15 cellular contexts compared by ENCODE assay signal in the genomic region with DNA sequence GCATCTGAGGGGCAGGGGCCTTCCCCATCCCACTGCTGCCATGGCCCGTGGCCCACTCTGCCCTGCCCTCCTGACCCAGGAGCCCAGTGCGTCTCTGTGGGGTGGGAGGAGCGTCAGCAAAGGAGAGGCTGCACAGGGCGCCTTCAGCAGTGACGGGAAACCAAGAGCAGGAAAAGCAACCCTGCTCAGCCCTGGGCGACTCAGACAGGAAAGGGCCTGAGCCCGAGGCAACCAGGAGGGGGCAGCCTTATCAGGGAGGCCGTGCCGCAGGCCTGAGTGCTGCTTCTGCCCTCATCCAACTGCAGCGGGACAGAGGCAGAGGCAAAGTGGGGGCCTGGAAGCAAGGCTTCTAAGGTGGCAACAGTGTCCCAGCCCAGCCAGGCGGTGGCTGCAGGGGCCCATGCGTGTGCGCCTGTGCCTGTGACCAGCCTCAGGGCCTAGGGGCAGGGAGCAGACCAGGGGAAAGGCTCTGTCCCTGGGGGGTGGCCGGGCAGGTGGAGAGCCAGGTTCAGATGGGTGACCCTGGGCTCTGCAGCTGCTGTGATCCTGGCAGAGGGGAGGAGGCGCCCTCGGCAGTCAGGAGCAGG. TPM values are rescaled to one million over a fixed set of nuclear protein-coding genes. Genes with fewer than 3 reads are reported as not detected.
DNase-seq lines count a peak whose midpoint lies in the region; ATAC-seq and TF ChIP-seq lines count a peak whose summit lies in the region.
"Had no signal": no experiment of that assay in that cellular context is flagged by ENCODE, and none has a peak within 500 bp of the region (broad histone marks: within the 10 kb centered on the region; RNA-seq: fewer than 3 reads in every experiment).

No MANE protein-coding gene starts in this region.

- no peak overlapping the region for H3K4me2 ChIP-seq in OCI-LY3 (ENCODE audit: low read length)

- no peaks in the 10 kb centered on the region for H3K36me3 Mint-ChIP-seq in activated CD4-positive, alpha-beta T cell treated with anti-CD3 and anti-CD28 coated beads for 36 hours (ENCODE audit: low read depth)
- H3K36me3 Mint-ChIP-seq in stimulated activated effector memory CD8-positive, alpha-beta T cell treated with anti-CD3 and anti-CD28 coated beads, Interleukin-12 subunit alpha, Interleukin-12 subunit beta, amount 100 ng/mL, for 72 hours = no peaks in the 10 kb centered on the region

- TF ChIP-seq CTCF in OCI-LY3 (IDR thresholded peaks at IDR 0.05; ENCODE audit: low read depth, low read length) (0 out of 2 replicates have a peak, but pooled peaks have one; percentile 10), epithelial cell of esophagus (IDR thresholded peaks at IDR 0.05; ENCODE audit: insufficient read depth, low read depth, low read length, missing control alignments) (no peak), WERI-Rb-1 (IDR thresholded peaks at IDR 0.05; ENCODE audit: low read depth, low read length) (no peak), vagina (IDR thresholded peaks at IDR 0.05) (no peak)

- no peak for TF ChIP-seq POLR2A in vagina (IDR thresholded peaks at IDR 0.05)

- no peaks in the 10 kb centered on the region for H4K20me1 ChIP-seq in OCI-LY3 (ENCODE audit: insufficient read depth, low read length)

- H3K27ac ChIP-seq in OCI-LY3 (ENCODE audit: low read length) = no peak overlapping the region
- no peak overlapping the region for H3K27ac ChIP-seq in WERI-Rb-1
- no peak overlapping the region for H3K27ac ChIP-seq in vagina

- intact Hi-C loops in activated CD4-positive, alpha-beta T cell treated with anti-CD3 and anti-CD28 coated beads for 36 hours (cut with DNase I, micrococcal nuclease) = loop anchor here in 1 of 2 experiments (5.0 kb wide), 1 partner anchor 285 kb away; no protein-coding TSS in a partner anchor
- intact Hi-C loops in vagina (cut with DNase I) = no loop called here

- no peaks in the 10 kb centered on the region for H3K4me1 Mint-ChIP-seq in activated CD4-positive, alpha-beta T cell treated with anti-CD3 and anti-CD28 coated beads for 36 hours
- no peaks in the 10 kb centered on the region for H3K4me1 Mint-ChIP-seq in stimulated activated effector memory CD8-positive, alpha-beta T cell treated with anti-CD3 and anti-CD28 coated beads, Interleukin-12 subunit alpha, Interleukin-12 subunit beta, amount 100 ng/mL, for 72 hours

- no peak overlapping the region for H2AFZ ChIP-seq in OCI-LY3 (ENCODE audit: low read depth, low read length)

- H3K36me3 ChIP-seq in OCI-LY3 (replicated peaks; ENCODE audit: low read depth, low read length) (no peaks in the 10 kb centered on the region), WERI-Rb-1 (no peaks in the 10 kb centered on the region), vagina (no peaks in the 10 kb centered on the region)

- no peaks in the 10 kb centered on the region for H3K27me3 Mint-ChIP-seq in activated CD4-positive, alpha-beta T cell treated with anti-CD3 and anti-CD28 coated beads for 36 hours

- H3K27ac Mint-ChIP-seq in activated CD4-positive, alpha-beta T cell treated with anti-CD3 and anti-CD28 coated beads for 36 hours = no peak overlapping the region
- no peak overlapping the region for H3K27ac Mint-ChIP-seq in stimulated activated effector memory CD8-positive, alpha-beta T cell treated with anti-CD3 and anti-CD28 coated beads, Interleukin-12 subunit alpha, Interleukin-12 subunit beta, amount 100 ng/mL, for 72 hours
- H3K27ac Mint-ChIP-seq: dendritic cell treated with granulocyte-macrophage colony-stimulating factor and Interleukin-4, amounts not matched to agents 40 ng/mL and 50 ng/mL, for 4 days had no signal

- peak; percentile 77 for ATAC-seq in activated CD4-positive, alpha-beta T cell treated with anti-CD3 and anti-CD28 coated beads for 36 hours
- ATAC-seq in stimulated activated effector memory CD8-positive, alpha-beta T cell treated with anti-CD3 and anti-CD28 coated beads, Interleukin-12 subunit alpha, Interleukin-12 subunit beta, amount 100 ng/mL, for 72 hours = peak; percentile 45

- H3K27me3 ChIP-seq in OCI-LY3 (ENCODE audit: low read depth, low read length) (no peaks in the 10 kb centered on the region), WERI-Rb-1 (ENCODE audit: insufficient read depth, low read depth, severe bottlenecking) (no peaks in the 10 kb centered on the region), vagina (no peaks in the 10 kb centered on the region)

- H3K4me1 ChIP-seq in OCI-LY3 (ENCODE audit: low read length) (no peaks in the 10 kb centered on the region), vagina (no peaks in the 10 kb centered on the region)

- no peaks in the 10 kb centered on the region for H3K79me2 ChIP-seq in OCI-LY3 (ENCODE audit: low read length)

- DNase-seq in activated CD4-positive, alpha-beta T cell treated with anti-CD3 and anti-CD28 coated beads for 36 hours = peak; percentile 26
- no peak for DNase-seq in activated CD4-positive, alpha-beta T cell treated with anti-CD3 and anti-CD28 coated beads, Interleukin-2, amount 50 U/mL, for 1 hour
- DNase-seq in epithelial cell of esophagus (ENCODE audit: low read depth) = peak; percentile 18
- DNase-seq in stimulated activated effector memory CD8-positive, alpha-beta T cell treated with anti-CD3 and anti-CD28 coated beads, Interleukin-12 subunit alpha, Interleukin-12 subunit beta, amount 100 ng/mL, for 72 hours (ENCODE audit: low spot score in 2 of 2) = no peak
- DNase-seq in WERI-Rb-1 = no peak
- DNase-seq in vagina (ENCODE audit: extremely low spot score in 2 of 2) = no peak
- no peak for DNase-seq in EL
- DNase-seq: ACHN; activated CD4-positive, alpha-beta T cell treated with anti-CD3 and anti-CD28 coated beads for 4 hours; activated naive CD4-positive, alpha-beta T cell treated with Interleukin-2 at 50 U/mL for 16 hours; GOT3 had no signal

- H3K9ac ChIP-seq in OCI-LY3 (ENCODE audit: low read length) = no peak overlapping the region

- CTCF ChIA-PET in activated CD4-positive, alpha-beta T cell treated with anti-CD3 and anti-CD28 coated beads for 36 hours (lab: Charles Lee) = no interaction called here

- H3K4me3 Mint-ChIP-seq in activated CD4-positive, alpha-beta T cell treated with anti-CD3 and anti-CD28 coated beads for 36 hours = no peak overlapping the region
- H3K4me3 Mint-ChIP-seq in stimulated activated effector memory CD8-positive, alpha-beta T cell treated with anti-CD3 and anti-CD28 coated beads, Interleukin-12 subunit alpha, Interleukin-12 subunit beta, amount 100 ng/mL, for 72 hours = no peak overlapping the region
- H3K4me3 Mint-ChIP-seq: dendritic cell treated with granulocyte-macrophage colony-stimulating factor and Interleukin-4, amounts not matched to agents 40 ng/mL and 50 ng/mL, for 4 days had no signal

- H3K4me3 ChIP-seq in OCI-LY3 (ENCODE audit: low read length) (no peak overlapping the region), epithelial cell of esophagus (ENCODE audit: low read length) (no peak overlapping the region), WERI-Rb-1 (ENCODE audit: low read depth, low read length) (no peak overlapping the region), vagina (no peak overlapping the region)

- no peaks in the 10 kb centered on the region for H3K9me3 ChIP-seq in OCI-LY3 (ENCODE audit: insufficient read depth, low read length)
- no peaks in the 10 kb centered on the region for H3K9me3 ChIP-seq in WERI-Rb-1 (ENCODE audit: severe bottlenecking)
- H3K9me3 ChIP-seq in vagina = no peaks in the 10 kb centered on the region

- POLR2A ChIA-PET in activated CD4-positive, alpha-beta T cell treated with anti-CD3 and anti-CD28 coated beads for 36 hours (lab: Charles Lee) = no interaction called here

- no peaks in the 10 kb centered on the region for H3K9me3 Mint-ChIP-seq in activated CD4-positive, alpha-beta T cell treated with anti-CD3 and anti-CD28 coated beads for 36 hours (ENCODE audit: low read depth)
- no peaks in the 10 kb centered on the region for H3K9me3 Mint-ChIP-seq in stimulated activated effector memory CD8-positive, alpha-beta T cell treated with anti-CD3 and anti-CD28 coated beads, Interleukin-12 subunit alpha, Interleukin-12 subunit beta, amount 100 ng/mL, for 72 hours
- H3K9me3 Mint-ChIP-seq: dendritic cell treated with granulocyte-macrophage colony-stimulating factor and Interleukin-4, amounts not matched to agents 40 ng/mL and 50 ng/mL, for 4 days had no signal

RNA-seq across cellular contexts. Expression of gene ALPI, which starts 23.3 kb away (rescaled TPM):
- total RNA-seq in activated CD4-positive, alpha-beta T cell treated with anti-CD3 and anti-CD28 coated beads for 36 hours = not detected
- not detected for total RNA-seq in vagina
- total RNA-seq: LHCN-M2, lung microvascular endothelial cell had no signal

RNA-seq across cellular contexts. Expression of gene ALPG, which starts 26.0 kb away (rescaled TPM):
- not detected for total RNA-seq in activated CD4-positive, alpha-beta T cell treated with anti-CD3 and anti-CD28 coated beads for 36 hours
- not detected for total RNA-seq in vagina
- total RNA-seq: LHCN-M2, lung microvascular endothelial cell had no signal

RNA-seq across cellular contexts. Expression of gene ALPP, which starts 54.1 kb away (rescaled TPM):
- total RNA-seq in activated CD4-positive, alpha-beta T cell treated with anti-CD3 and anti-CD28 coated beads for 36 hours = not detected
- total RNA-seq in vagina = not detected
- total RNA-seq: LHCN-M2, lung microvascular endothelial cell had no signal

RNA-seq across cellular contexts. Expression of gene ECEL1, which starts 54.9 kb away (rescaled TPM):
- under 1 TPM; 0.19 to 0.23 TPM for total RNA-seq in activated CD4-positive, alpha-beta T cell treated with anti-CD3 and anti-CD28 coated beads for 36 hours
- not detected for total RNA-seq in vagina
- total RNA-seq: LHCN-M2, lung microvascular endothelial cell had no signal

Comparison
In these comparisons a context has a peak if more than half of its experiments do, and no peak if none do; other contexts are left out.
1. DNase-seq: peak in activated CD4-positive, alpha-beta T cell treated with anti-CD3 and anti-CD28 coated beads for 36 hours (single experiment) and epithelial cell of esophagus (single experiment); none in activated CD4-positive, alpha-beta T cell treated with anti-CD3 and anti-CD28 coated beads, Interleukin-2, amount 50 U/mL, for 1 hour (single experiment), stimulated activated effector memory CD8-positive, alpha-beta T cell treated with anti-CD3 and anti-CD28 coated beads, Interleukin-12 subunit alpha, Interleukin-12 subunit beta, amount 100 ng/mL, for 72 hours (0 of 2), WERI-Rb-1 (single experiment), vagina (0 of 2) and EL (single experiment).